ENCODE assay signal across 17 cellular contexts in the genomic region with DNA sequence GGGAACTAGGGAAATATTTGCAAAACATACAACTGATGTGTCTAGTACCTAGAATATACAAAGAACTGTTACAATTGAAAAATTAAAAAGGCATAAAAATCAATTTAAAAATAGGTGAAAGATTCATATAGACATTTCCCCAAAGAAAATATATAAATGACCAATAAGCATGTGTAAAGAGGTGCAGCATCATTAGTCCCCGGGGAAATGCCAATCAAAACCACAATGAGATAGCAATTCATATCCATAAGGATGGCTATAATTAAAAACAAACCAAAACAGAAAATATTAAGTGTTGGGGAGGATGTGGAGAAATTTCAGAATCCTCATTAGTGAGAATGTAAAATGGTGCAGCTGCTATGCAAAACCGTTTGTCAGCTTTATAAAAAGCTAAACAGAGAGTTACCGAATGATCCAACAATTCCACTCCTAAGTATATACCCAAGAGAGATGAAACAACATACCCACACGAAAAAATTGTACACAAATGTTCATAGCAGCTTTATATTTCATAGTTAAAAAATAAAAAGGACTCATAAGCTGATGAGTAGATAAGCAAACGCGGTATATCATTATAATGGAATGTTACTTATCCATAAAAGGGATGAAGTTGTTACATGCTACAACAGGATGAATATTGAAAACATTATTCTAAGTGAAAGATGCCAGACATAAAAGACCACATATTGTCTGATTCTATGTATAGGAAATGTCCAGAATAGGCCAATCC.
"Had no signal": no experiment of that assay in that cellular context is flagged by ENCODE, and none has a peak within 500 bp of the region (broad histone marks: within the 10 kb centered on the region; RNA-seq: fewer than 3 reads in every experiment).

No MANE protein-coding gene starts in this region.

- H3K36me3 ChIP-seq: esophagus squamous epithelium, left ventricle myocardium inferior, ovary, sigmoid colon, upper lobe of right lung had no signal

- ATAC-seq: activated T-helper 17 cell treated with anti-CD3 and anti-CD28 coated beads, Interleukin-2, amount 50 U/mL, for 72 hours; upper lobe of right lung had no signal

- H3K4me3 ChIP-seq: dorsolateral prefrontal cortex, esophagus squamous epithelium, left ventricle myocardium inferior, ovary, sigmoid colon, testis, upper lobe of right lung had no signal

- DNase-seq: activated B cell treated with CpG ODN at 0.5 μM for 24 hours; activated CD4-positive, alpha-beta T cell treated with anti-CD3 and anti-CD28 coated beads, Interleukin-2, amount 10 ng/mL, durations not matched to agents 24 days and 14 days; activated naive CD4-positive, alpha-beta T cell treated with anti-CD3 and anti-CD28 coated beads for 36 hours; activated T-cell treated with anti-CD3 and anti-CD28 coated beads for 4 hours; amniotic stem cell; dorsolateral prefrontal cortex; esophagus squamous epithelium; kidney; left ventricle myocardium inferior; nephron progenitor cell; ovary; sigmoid colon; stimulated activated CD4-positive, alpha-beta T cell treated with anti-CD3 and anti-CD28 coated beads, Interleukin-12 subunit alpha, Interleukin-12 subunit beta, amount 100 ng/mL, for 4 hours; stimulated activated naive CD4-positive, alpha-beta T cell treated with Interleukin-2 at 50 U/mL for 16 hours; upper lobe of right lung had no signal

- H3K27ac ChIP-seq: dorsolateral prefrontal cortex, esophagus squamous epithelium, left ventricle myocardium inferior, ovary, sigmoid colon, testis, upper lobe of right lung had no signal

- H3K4me1 ChIP-seq: left ventricle myocardium inferior, upper lobe of right lung had no signal

- H3K27me3 ChIP-seq: esophagus squamous epithelium, ovary, sigmoid colon, testis, upper lobe of right lung had no signal

- H3K9me3 ChIP-seq: esophagus squamous epithelium, left ventricle myocardium inferior, ovary, sigmoid colon, testis, upper lobe of right lung had no signal
